8 cellular contexts compared by ENCODE assay signal in genomic region chr2:148658807-148659722, GRCh38. TPM values are rescaled to one million over a fixed set of nuclear protein-coding genes. Genes with fewer than 3 reads are reported as not detected.
A peak's percentile ranks its signal among the peaks of the same experiment; 100 is the strongest.
DNase-seq lines count a peak whose midpoint lies in the region; ATAC-seq, FAIRE-seq and TF ChIP-seq lines count a peak whose summit lies in the region.

No MANE protein-coding gene starts in this region.

- H3K9me3 ChIP-seq in WERI-Rb-1 (ENCODE audit: severe bottlenecking): no peaks in the 10 kb centered on the region

- CTCF ChIA-PET in activated naive CD4-positive, alpha-beta T cell treated with anti-CD3 and anti-CD28 coated beads for 36 hours (lab: Charles Lee): interaction anchor here (0.6 kb wide), 1 partner anchor 213 kb away, joined by 3 read pairs; no protein-coding TSS in a partner anchor
- CTCF ChIA-PET in RWPE1 (lab: Yijun Ruan, JAX): no interaction called here

- H3K27me3 ChIP-seq in WERI-Rb-1 (ENCODE audit: insufficient read depth, low read depth, severe bottlenecking): no peaks in the 10 kb centered on the region

- intact Hi-C loops in activated naive CD4-positive, alpha-beta T cell treated with anti-CD3 and anti-CD28 coated beads for 36 hours (cut with micrococcal nuclease): loop anchor here (1.0 to 2.0 kb wide), 2 partner anchors 8 to 56 kb away; no protein-coding TSS in a partner anchor

- no peak for FAIRE-seq in D721Med (lab: Jason Lieb, UNC)

- no peak for DNase-seq in activated naive CD4-positive, alpha-beta T cell treated with anti-CD3 and anti-CD28 coated beads for 36 hours
- DNase-seq in activated naive CD4-positive, alpha-beta T cell treated with anti-CD3 and anti-CD28 coated beads, Interleukin-2, amount 50 U/mL, for 16 hours: no peak
- DNase-seq in RWPE1 (ENCODE audit: low spot score) (peak; percentile 48), immature natural killer cell (peak; percentile 43 to 52 (median 47)), DMS 273 (lab: John Stamatoyannopoulos, UW; ENCODE audit: unreplicated experiment) (no peak), WERI-Rb-1 (no peak), D721Med (ENCODE audit: insufficient read length, low spot score) (no peak)

- TF ChIP-seq CTCF in RWPE1 (conservative IDR thresholded peaks at IDR 0.05; ENCODE audit: low read depth): no peak
- TF ChIP-seq CTCF in WERI-Rb-1 (IDR thresholded peaks at IDR 0.05; ENCODE audit: low read depth, low read length): no peak
- no peak for TF ChIP-seq CTCF in D721Med (IDR thresholded peaks at IDR 0.05; ENCODE audit: insufficient read depth, missing control alignments)

- H3K36me3 ChIP-seq in WERI-Rb-1: no peaks in the 10 kb centered on the region

- H3K4me1 Mint-ChIP-seq in activated naive CD4-positive, alpha-beta T cell treated with anti-CD3 and anti-CD28 coated beads for 36 hours (ENCODE audit: low read depth): peaks cover 70% of the 10 kb centered on the region
- H3K4me1 Mint-ChIP-seq in immature natural killer cell: peaks cover 78 to 90% of the 10 kb centered on the region in 2 donors

- H3K4me3 Mint-ChIP-seq in activated naive CD4-positive, alpha-beta T cell treated with anti-CD3 and anti-CD28 coated beads for 36 hours: no peak overlapping the region
- peak overlapping the region; percentile 23 to 62 (median 48) for H3K4me3 Mint-ChIP-seq in immature natural killer cell

- H3K27ac ChIP-seq in RWPE1 (no peak overlapping the region), WERI-Rb-1 (no peak overlapping the region)

- POLR2A ChIA-PET in RWPE1 (lab: Yijun Ruan, JAX; ENCODE audit: low non-redundant PET): no interaction called here

- no peak overlapping the region for H3K4me3 ChIP-seq in WERI-Rb-1 (ENCODE audit: low read depth, low read length)

- H3K27ac Mint-ChIP-seq in activated naive CD4-positive, alpha-beta T cell treated with anti-CD3 and anti-CD28 coated beads for 36 hours: peak overlapping the region; percentile 8
- peak overlapping the region; percentile 39 to 92 (median 73) for H3K27ac Mint-ChIP-seq in immature natural killer cell

- ATAC-seq in HG03025 (IDR thresholded peaks at IDR 0.05; ENCODE audit: low FRiP score, unreplicated experiment): peak; percentile 92

- peaks cover 7% of the 10 kb centered on the region for H3K36me3 Mint-ChIP-seq in activated naive CD4-positive, alpha-beta T cell treated with anti-CD3 and anti-CD28 coated beads for 36 hours (ENCODE audit: low read depth)
- H3K36me3 Mint-ChIP-seq in immature natural killer cell: no peaks in the 10 kb centered on the region

- H3K27me3 Mint-ChIP-seq in activated naive CD4-positive, alpha-beta T cell treated with anti-CD3 and anti-CD28 coated beads for 36 hours (ENCODE audit: low read depth): no peaks in the 10 kb centered on the region
- peaks cover 0 to 2% (median 0%) of the 10 kb centered on the region in 3 donors for H3K27me3 Mint-ChIP-seq in immature natural killer cell (ENCODE audit: low read depth in 3 of 3)

- H3K9me3 Mint-ChIP-seq in activated naive CD4-positive, alpha-beta T cell treated with anti-CD3 and anti-CD28 coated beads for 36 hours: no peaks in the 10 kb centered on the region
- H3K9me3 Mint-ChIP-seq in immature natural killer cell: peaks cover 0 to 3% (median 0%) of the 10 kb centered on the region in 6 donors

RNA-seq across cellular contexts. Expression of gene EPC2, which starts 14.5 kb away (rescaled TPM):
- 10 to 100 TPM; 22.8 to 24.0 TPM for total RNA-seq in activated naive CD4-positive, alpha-beta T cell treated with anti-CD3 and anti-CD28 coated beads for 36 hours
- 1 to 10 TPM; 1.8 to 2.8 (median 2.8) TPM for polyA plus RNA-seq in immature natural killer cell

Comparison
In these comparisons a context has a peak if more than half of its experiments do, and no peak if none do; other contexts are left out.
1. DNase-seq: peak in RWPE1 (single experiment) and immature natural killer cell (3 of 3); none in activated naive CD4-positive, alpha-beta T cell treated with anti-CD3 and anti-CD28 coated beads for 36 hours (single experiment), activated naive CD4-positive, alpha-beta T cell treated with anti-CD3 and anti-CD28 coated beads, Interleukin-2, amount 50 U/mL, for 16 hours (single experiment), DMS 273 (single experiment), WERI-Rb-1 (single experiment) and D721Med (single experiment).